ENCODE assay signal across 37 cellular contexts in genomic region chrX:23061116-23061515, GRCh38.
"Had no signal": no experiment of that assay in that cellular context is flagged by ENCODE, and none has a peak within 500 bp of the region (broad histone marks: within the 10 kb centered on the region; RNA-seq: fewer than 3 reads in every experiment).

No MANE protein-coding gene starts in this region.

- H3K4me1 Mint-ChIP-seq: activated B cell treated with CpG ODN at 0.5 μM for 24 hours; activated CD4-positive, alpha-beta T cell treated with anti-CD3 and anti-CD28 coated beads, Interleukin-2, amount 10 ng/mL, durations not matched to agents 24 days and 14 days; activated naive CD4-positive, alpha-beta T cell treated with anti-CD3 and anti-CD28 coated beads, Interleukin-2, amount 50 U/mL, for 24 hours; activated naive CD8-positive, alpha-beta T cell treated with anti-CD3 and anti-CD28 coated beads, Interleukin-2, amount 10 ng/mL, durations not matched to agents 7 days and 5 days; activated naive CD8-positive, alpha-beta T cell treated with anti-CD3 and anti-CD28 coated beads, Interleukin-2, amount 50 U/mL, for 24 hours; activated T-helper 17 cell treated with anti-CD3 and anti-CD28 coated beads, Interleukin-2, amount 50 U/mL, for 72 hours had no signal

- H3K36me3 Mint-ChIP-seq: activated CD4-positive, alpha-beta memory T cell treated with anti-CD3 and anti-CD28 coated beads for 36 hours; activated naive CD4-positive, alpha-beta T cell treated with anti-CD3 and anti-CD28 coated beads, Interleukin-2, amount 50 U/mL, for 24 hours; activated naive CD8-positive, alpha-beta T cell; activated naive CD8-positive, alpha-beta T cell treated with anti-CD3 and anti-CD28 coated beads, Interleukin-2, amount 10 ng/mL, durations not matched to agents 7 days and 5 days had no signal

- H3K27me3 Mint-ChIP-seq: activated B cell treated with CpG ODN at 0.5 μM for 24 hours; activated CD4-positive, alpha-beta memory T cell treated with anti-CD3 and anti-CD28 coated beads for 36 hours; activated CD4-positive, alpha-beta T cell treated with anti-CD3 and anti-CD28 coated beads, Interleukin-2, amount 10 ng/mL, durations not matched to agents 24 days and 14 days; activated CD8-positive, alpha-beta T cell treated with anti-CD3 and anti-CD28 coated beads for 36 hours; activated naive CD4-positive, alpha-beta T cell treated with anti-CD3 and anti-CD28 coated beads, Interleukin-2, amount 50 U/mL, for 24 hours; activated naive CD8-positive, alpha-beta T cell; activated naive CD8-positive, alpha-beta T cell treated with anti-CD3 and anti-CD28 coated beads, Interleukin-2, amount 10 ng/mL, durations not matched to agents 7 days and 5 days; activated naive CD8-positive, alpha-beta T cell treated with anti-CD3 and anti-CD28 coated beads, Interleukin-2, amount 50 U/mL, for 24 hours; activated T-helper 17 cell treated with anti-CD3 and anti-CD28 coated beads, Interleukin-2, amount 50 U/mL, for 72 hours had no signal

- H3K4me3 ChIP-seq: ascending aorta, body of pancreas, breast epithelium had no signal

- FAIRE-seq: TTC549 had no signal

- H3K9me3 Mint-ChIP-seq: activated CD4-positive, alpha-beta memory T cell treated with anti-CD3 and anti-CD28 coated beads for 36 hours; activated CD8-positive, alpha-beta T cell treated with anti-CD3 and anti-CD28 coated beads for 36 hours; activated naive CD4-positive, alpha-beta T cell treated with anti-CD3 and anti-CD28 coated beads for 36 hours; activated naive CD4-positive, alpha-beta T cell treated with anti-CD3 and anti-CD28 coated beads, Interleukin-2, amount 50 U/mL, for 24 hours; activated naive CD8-positive, alpha-beta T cell treated with anti-CD3 and anti-CD28 coated beads, Interleukin-2, amount 10 ng/mL, durations not matched to agents 7 days and 5 days; activated T-cell treated with anti-CD3 and anti-CD28 coated beads, Interleukin-2, amount 50 U/mL, for 72 hours; activated T-helper 17 cell treated with anti-CD3 and anti-CD28 coated beads, Interleukin-2, amount 50 U/mL, for 72 hours; T-helper 2 cell treated with Interferon-gamma antibody and Interleukin-4, amounts not matched to agents 5 μg/mL and 100 μg/mL, for 36 hours had no signal

- H3K9me3 ChIP-seq: ascending aorta, body of pancreas, breast epithelium had no signal

- DNase-seq: activated B cell treated with CpG ODN at 0.5 μM for 24 hours; activated CD4-positive, alpha-beta memory T cell treated with anti-CD3 and anti-CD28 coated beads for 36 hours; activated CD4-positive, alpha-beta T cell treated with anti-CD3 and anti-CD28 coated beads for 4 hours; activated CD4-positive, alpha-beta T cell treated with anti-CD3 and anti-CD28 coated beads, Interleukin-2, amount 10 ng/mL, durations not matched to agents 24 days and 14 days; activated CD4-positive, alpha-beta T cell treated with anti-CD3 and anti-CD28 coated beads, Interleukin-2, amount 50 U/mL, for 1 hour; activated CD4-positive, alpha-beta T cell treated with anti-CD3 and anti-CD28 coated beads, Interleukin-2, amount 50 U/mL, for 4 hours; activated CD4-positive, CD25-positive, alpha-beta regulatory T cell treated with anti-CD3 and anti-CD28 coated beads, Interleukin-2, amount 50 U/mL, for 72 hours; activated CD8-positive, alpha-beta memory T cell treated with anti-CD3 and anti-CD28 coated beads, Interleukin-2, amount 50 U/mL, for 4 hours; activated CD8-positive, alpha-beta T cell treated with anti-CD3 and anti-CD28 coated beads for 36 hours; activated effector memory CD4-positive, alpha-beta T cell treated with anti-CD3 and anti-CD28 coated beads, Interleukin-2, amount 50 U/mL, for 16 hours; activated gamma-delta T cell treated with Interleukin-2 at 50 U/mL for 16 hours; activated naive CD4-positive, alpha-beta T cell; activated naive CD4-positive, alpha-beta T cell treated with anti-CD3 and anti-CD28 coated beads for 36 hours; activated naive CD8-positive, alpha-beta T cell treated with anti-CD3 and anti-CD28 coated beads, Interleukin-2, amount 10 ng/mL, durations not matched to agents 7 days and 5 days; activated naive CD8-positive, alpha-beta T cell treated with anti-CD3 and anti-CD28 coated beads, Interleukin-2, amount 50 U/mL, for 24 hours; activated T-cell treated with anti-CD3 and anti-CD28 coated beads for 4 hours; activated T-cell treated with anti-CD3 and anti-CD28 coated beads, Interleukin-2, amount 50 U/mL, for 1 hour; activated T-cell treated with anti-CD3 and anti-CD28 coated beads, Interleukin-2, amount 50 U/mL, for 4 hours; activated T-cell treated with anti-CD3 and anti-CD28 coated beads, Interleukin-2, amount 50 U/mL, for 72 hours; amygdala; anterior cingulate cortex; body of pancreas; brain microvascular endothelial cell; central memory CD4-positive, alpha-beta T cell; T-helper 1 cell; T-helper 2 cell; T-helper 9 cell had no signal

- H3K4me1 ChIP-seq: ascending aorta, body of pancreas, breast epithelium had no signal

- H3K36me3 ChIP-seq: ascending aorta, brain microvascular endothelial cell, breast epithelium had no signal

- H3K4me3 Mint-ChIP-seq: activated B cell treated with CpG ODN at 0.5 μM for 24 hours; activated CD4-positive, alpha-beta memory T cell treated with anti-CD3 and anti-CD28 coated beads for 36 hours; activated CD4-positive, alpha-beta T cell treated with anti-CD3 and anti-CD28 coated beads, Interleukin-2, amount 10 ng/mL, durations not matched to agents 24 days and 14 days; activated CD8-positive, alpha-beta T cell treated with anti-CD3 and anti-CD28 coated beads for 36 hours; activated naive CD4-positive, alpha-beta T cell treated with anti-CD3 and anti-CD28 coated beads for 36 hours; activated naive CD4-positive, alpha-beta T cell treated with anti-CD3 and anti-CD28 coated beads, Interleukin-2, amount 50 U/mL, for 24 hours; activated naive CD8-positive, alpha-beta T cell; activated naive CD8-positive, alpha-beta T cell treated with anti-CD3 and anti-CD28 coated beads, Interleukin-2, amount 10 ng/mL, durations not matched to agents 7 days and 5 days; activated naive CD8-positive, alpha-beta T cell treated with anti-CD3 and anti-CD28 coated beads, Interleukin-2, amount 50 U/mL, for 24 hours; activated T-cell treated with anti-CD3 and anti-CD28 coated beads, Interleukin-2, amount 50 U/mL, for 4 hours; activated T-cell treated with anti-CD3 and anti-CD28 coated beads, Interleukin-2, amount 50 U/mL, for 72 hours; activated T-helper 1 cell treated with anti-CD3 and anti-CD28 coated beads, Interleukin-12 subunit alpha, Interleukin-12 subunit beta, Interleukin-2, Interleukin-4 antibody, amounts not matched to agents 30 ng/mL and 10 ng/mL and 1 ng/mL, durations not matched to agents 14 hours and 24 hours and 36 hours; activated T-helper 17 cell treated with anti-CD3 and anti-CD28 coated beads, Interleukin-2, amount 50 U/mL, for 72 hours; T-helper 1 cell treated with Interleukin-12 subunit alpha and Interleukin-12 subunit beta and Interleukin-4 antibody, amounts not matched to agents 30 μg/mL and 1 μg/mL, for 36 hours; T-helper 2 cell treated with Interferon-gamma antibody and Interleukin-4, amounts not matched to agents 5 μg/mL and 100 μg/mL, for 36 hours had no signal

- H3K27me3 ChIP-seq: ascending aorta, body of pancreas, brain microvascular endothelial cell had no signal

- H3K27ac ChIP-seq: ascending aorta, body of pancreas, brain microvascular endothelial cell, breast epithelium, VCaP had no signal

- H3K27ac Mint-ChIP-seq: activated B cell treated with CpG ODN at 0.5 μM for 24 hours; activated CD4-positive, alpha-beta memory T cell treated with anti-CD3 and anti-CD28 coated beads for 36 hours; activated CD4-positive, alpha-beta T cell treated with anti-CD3 and anti-CD28 coated beads, Interleukin-2, amount 10 ng/mL, durations not matched to agents 24 days and 14 days; activated CD8-positive, alpha-beta T cell treated with anti-CD3 and anti-CD28 coated beads for 36 hours; activated naive CD4-positive, alpha-beta T cell treated with anti-CD3 and anti-CD28 coated beads for 36 hours; activated naive CD4-positive, alpha-beta T cell treated with anti-CD3 and anti-CD28 coated beads, Interleukin-2, amount 50 U/mL, for 24 hours; activated naive CD8-positive, alpha-beta T cell; activated naive CD8-positive, alpha-beta T cell treated with anti-CD3 and anti-CD28 coated beads, Interleukin-2, amount 10 ng/mL, durations not matched to agents 7 days and 5 days; activated naive CD8-positive, alpha-beta T cell treated with anti-CD3 and anti-CD28 coated beads, Interleukin-2, amount 50 U/mL, for 24 hours; activated T-cell treated with anti-CD3 and anti-CD28 coated beads, Interleukin-2, amount 50 U/mL, for 72 hours; activated T-helper 1 cell treated with anti-CD3 and anti-CD28 coated beads, Interleukin-12 subunit alpha, Interleukin-12 subunit beta, Interleukin-2, Interleukin-4 antibody, amounts not matched to agents 30 ng/mL and 10 ng/mL and 1 ng/mL, durations not matched to agents 14 hours and 24 hours and 36 hours; activated T-helper 17 cell treated with anti-CD3 and anti-CD28 coated beads, Interleukin-2, amount 50 U/mL, for 72 hours; T-helper 1 cell treated with Interleukin-12 subunit alpha and Interleukin-12 subunit beta and Interleukin-4 antibody, amounts not matched to agents 30 μg/mL and 1 μg/mL, for 36 hours; T-helper 2 cell treated with Interferon-gamma antibody and Interleukin-4, amounts not matched to agents 5 μg/mL and 100 μg/mL, for 36 hours had no signal
